Comparison of ENCODE assay signal across 2 cellular contexts in the genomic region with DNA sequence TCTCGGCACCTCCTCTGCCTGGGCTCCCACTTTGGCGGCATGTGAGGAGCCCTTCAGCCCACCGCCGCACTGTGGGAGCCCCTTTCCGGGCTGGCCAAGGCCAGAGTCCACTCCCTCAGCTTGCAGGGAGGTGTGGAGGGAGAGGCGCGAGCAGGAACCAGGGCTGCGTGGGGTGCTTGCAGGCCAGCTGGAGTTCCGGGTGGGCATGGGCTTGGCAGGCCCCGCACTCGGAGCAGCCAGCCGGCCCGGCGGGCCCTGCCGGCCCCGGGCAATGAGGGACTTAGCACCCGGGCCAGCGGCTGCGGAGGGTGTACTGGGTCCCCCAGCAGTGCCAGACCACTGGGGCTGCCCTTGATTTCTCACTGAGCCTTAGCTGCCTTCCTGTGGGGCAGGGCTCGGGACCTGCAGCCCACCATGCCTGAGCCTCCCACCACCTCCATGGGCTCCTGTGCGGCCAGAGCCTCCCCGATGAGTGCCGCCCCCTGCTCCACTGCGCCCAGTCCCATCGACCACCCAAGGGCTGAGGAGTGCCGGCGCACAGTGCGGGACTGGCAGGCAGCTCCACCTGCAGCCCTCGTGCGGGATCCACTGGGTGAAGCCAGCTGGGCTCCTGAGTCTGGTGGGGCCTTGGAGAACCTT.
TF ChIP-seq lines count a peak whose summit lies in the region.
"Not testable (repeated sequence)": the region's sequence is repeated elsewhere in the genome, so short reads cannot be mapped to it uniquely, and the experiment has no call there.

No MANE protein-coding gene starts in this region.

- H3K27ac ChIP-seq in C4-2B (peak overlapping the region; percentile 66; the same call in 1 of the 2 replicates), VCaP (peak overlapping the region; percentile 75; the same call in 1 of the 2 replicates)

- not testable (repeated sequence) for TF ChIP-seq CTCF in C4-2B (conservative IDR thresholded peaks at IDR 0.05); VCaP (conservative IDR thresholded peaks at IDR 0.05)
